ENCODE assay signal across 12 cellular contexts in genomic region chr15:72196409-72197044, GRCh38. TPM values are rescaled to one million over a fixed set of nuclear protein-coding genes. Genes with fewer than 3 reads are reported as not detected.
DNase-seq lines count a peak whose midpoint lies in the region; ATAC-seq and TF ChIP-seq lines count a peak whose summit lies in the region.
"Had no signal": no experiment of that assay in that cellular context is flagged by ENCODE, and none has a peak within 500 bp of the region (broad histone marks: within the 10 kb centered on the region; RNA-seq: fewer than 3 reads in every experiment).

No MANE protein-coding gene starts in this region.

- H4K20me1 ChIP-seq in GM23248 (ENCODE audit: insufficient read depth): no peaks in the 10 kb centered on the region; the same call in 1 of the 2 replicates
- no peaks in the 10 kb centered on the region for H4K20me1 ChIP-seq in hepatocyte (ENCODE audit: insufficient read depth, poor library complexity, severe bottlenecking)

- ATAC-seq in left colon: no peak

- TF ChIP-seq EP300 in sigmoid colon (IDR thresholded peaks at IDR 0.05): no peak

- H3K9ac ChIP-seq in GM23248: no peak overlapping the region

- H2AFZ ChIP-seq in GM23248 (no peak overlapping the region; the same call in 1 of the 2 replicates), hepatocyte (peak overlapping the region; percentile 68)

- no peak for TF ChIP-seq POLR2A in sigmoid colon (IDR thresholded peaks at IDR 0.05)

- H3K79me2 ChIP-seq in GM23248 (ENCODE audit: insufficient read depth) (no peaks in the 10 kb centered on the region), hepatocyte (no peaks in the 10 kb centered on the region)

- no peak overlapping the region for H3K4me2 ChIP-seq in GM23248 (ENCODE audit: unreplicated experiment)
- peak overlapping the region; percentile 91 for H3K4me2 ChIP-seq in hepatocyte

- no peak for TF ChIP-seq CTCF in hepatocyte (IDR thresholded peaks at IDR 0.05; ENCODE audit: poor library complexity)
- TF ChIP-seq CTCF in sigmoid colon (IDR thresholded peaks at IDR 0.05): no peak

- H3K27me3 ChIP-seq in GM23248 (replicated peaks; ENCODE audit: insufficient read depth) (no peaks in the 10 kb centered on the region), hepatocyte (peaks cover 13% of the 10 kb centered on the region), sigmoid colon (peaks cover 0 to 38% (median 16%) of the 10 kb centered on the region in 3 donors)

- H3K4me3 ChIP-seq in GM23248 (no peak overlapping the region), hepatocyte (no peak overlapping the region), sigmoid colon (peak overlapping the region in 3 of 4 donors; percentile 42 to 57 (median 54))

- H3F3A ChIP-seq in GM23248 (ENCODE audit: insufficient read depth): peaks cover 44% of the 10 kb centered on the region

- H3K9me3 ChIP-seq in GM23248 (ENCODE audit: low read depth): no peaks in the 10 kb centered on the region
- H3K9me3 ChIP-seq in hepatocyte (ENCODE audit: low read depth): no peaks in the 10 kb centered on the region
- H3K9me3 ChIP-seq in sigmoid colon: no peaks in the 10 kb centered on the region

- H3K27ac ChIP-seq in GM23248: no peak overlapping the region
- no peak overlapping the region for H3K27ac ChIP-seq in hepatocyte
- no peak overlapping the region for H3K27ac ChIP-seq in sigmoid colon

- H3K9me2 ChIP-seq in GM23248 (ENCODE audit: insufficient read depth) (no peaks in the 10 kb centered on the region), hepatocyte (replicated peaks; ENCODE audit: insufficient read depth) (no peaks in the 10 kb centered on the region)

- H3K36me3 ChIP-seq in GM23248 (ENCODE audit: low read depth) (peaks cover 30% of the 10 kb centered on the region), hepatocyte (replicated peaks; ENCODE audit: insufficient read depth, low read depth) (no peaks in the 10 kb centered on the region), sigmoid colon (peaks cover 6 to 30% (median 19%) of the 10 kb centered on the region in 4 donors)

- intact Hi-C loops in sigmoid colon (cut with DNase I): loop anchor here (5.0 kb wide), 1 partner anchor 91 kb away; no protein-coding TSS in a partner anchor
- intact Hi-C loops in left colon (cut with DNase I, micrococcal nuclease): loop anchor here in 1 of 2 donors (10.0 kb wide), 1 partner anchor 78 kb away; the partner anchor contains the start of gene PARP6

- H3K4me1 ChIP-seq in GM23248 (ENCODE audit: insufficient read depth): no peaks in the 10 kb centered on the region
- no peaks in the 10 kb centered on the region for H3K4me1 ChIP-seq in hepatocyte (ENCODE audit: insufficient read depth)
- H3K4me1 ChIP-seq in sigmoid colon: peaks cover 0 to 11% (median 10%) of the 10 kb centered on the region in 4 donors

- peak; percentile 35 for DNase-seq in GM23248
- peak; percentile 24 for DNase-seq in RPMI7951 (ENCODE audit: low read depth)
- no peak for DNase-seq in hepatocyte (ENCODE audit: low spot score)
- no peak for DNase-seq in sigmoid colon
- DNase-seq in NCI-H526 treated with DMSO at 0.1 percent for 48 hours (lab: John Stamatoyannopoulos, UW): no peak
- DNase-seq in left colon: no peak
- no peak for DNase-seq in cerebellum (ENCODE audit: low spot score)
- DNase-seq: activated CD4-positive, alpha-beta T cell treated with anti-CD3 and anti-CD28 coated beads, Interleukin-2, amount 10 ng/mL, durations not matched to agents 7 days and 5 days; DMS153; NCI-H2107; SHP77 had no signal

- in situ Hi-C loops in GM23248 (cut with MboI): no loop called here

- WGBS in GM23248 (ENCODE audit: low coverage in 1 of 2, low lambda C conversion rate in 2 of 2, missing lambda C conversion rate in 2 of 2), 2 experiments: 76 to 80% methylated on average over 13 of the region's 13 CpGs
- 67% methylated on average over 13 of the region's 13 CpGs for WGBS in hepatocyte (ENCODE audit: low lambda C conversion rate, missing lambda C conversion rate)
- 83 to 86% methylated on average over 13 of the region's 13 CpGs for WGBS in sigmoid colon, 2 donors

RNA-seq across cellular contexts. Expression of gene GRAMD2A, which starts 1.1 kb away (rescaled TPM):
- total RNA-seq in GM23248 (2014; rRNA removed; shearing (Covaris generic)): not detected in 2 replicates
- polyA plus RNA-seq in GM23248 (2016; fragmentation: Nextera tagmentation; extraction: Ambion mirVana): not detected in 2 replicates
- not detected in 2 replicates for total RNA-seq in RPMI7951 (2014; rRNA removed; shearing (Covaris generic))
- 2.2 and 4.4 TPM in 2 replicates for total RNA-seq in hepatocyte
- polyA plus RNA-seq in hepatocyte: 4.6 and 7.9 TPM in 2 replicates
- 1 to 10 TPM in 1 of 4 donors, under 1 TPM in 3; 0.16 to 2.6 (median 0.50) TPM for total RNA-seq in sigmoid colon
- 1 to 10 TPM in 2 of 3 donors, not detected in 1; 2.5 to 4.3 TPM for polyA plus RNA-seq in sigmoid colon
- total RNA-seq in left colon: 1 to 10 TPM; 1.0 to 6.3 TPM
- 0.36 TPM for total RNA-seq in cerebellum
- total RNA-seq: activated CD4-positive, alpha-beta T cell treated with anti-CD3 and anti-CD28 coated beads, Interleukin-2, amount 10 ng/mL, durations not matched to agents 7 days and 5 days had no signal
- polyA plus RNA-seq: IgD-negative memory B cell had no signal

RNA-seq across cellular contexts. Expression of gene PKM, which starts 34.5 kb away (rescaled TPM):
- 2,534 and 2,557 TPM in 2 replicates for total RNA-seq in GM23248 (2014; rRNA removed; shearing (Covaris generic))
- polyA plus RNA-seq in GM23248 (2016; fragmentation: Nextera tagmentation; extraction: Ambion mirVana) (2,427 and 2,525 TPM in 2 replicates), hepatocyte (376 and 403 TPM in 2 replicates), sigmoid colon (100 to 1,000 TPM; 174 to 582 (median 254) TPM)
- total RNA-seq in RPMI7951 (2014; rRNA removed; shearing (Covaris generic)): 2,644 and 2,870 TPM in 2 replicates
- total RNA-seq in hepatocyte (314 and 332 TPM in 2 replicates), sigmoid colon (100 to 1,000 TPM; 135 to 213 (median 200) TPM), left colon (100 to 1,000 TPM; 407 to 466 TPM), cerebellum (327 TPM)

Comparison
In these comparisons a context has a peak if more than half of its experiments do, and no peak if none do; other contexts are left out.
1. DNase-seq: peak in GM23248 (single experiment) and RPMI7951 (single experiment); none in hepatocyte (single experiment), sigmoid colon (single experiment), NCI-H526 treated with DMSO at 0.1 percent for 48 hours (single experiment), left colon (0 of 2) and cerebellum (single experiment).
2. H3K4me3 ChIP-seq: peak in sigmoid colon (3 of 4); none in GM23248 (single experiment) and hepatocyte (single experiment).